ENCODE assay signal across 11 cellular contexts in the genomic region with DNA sequence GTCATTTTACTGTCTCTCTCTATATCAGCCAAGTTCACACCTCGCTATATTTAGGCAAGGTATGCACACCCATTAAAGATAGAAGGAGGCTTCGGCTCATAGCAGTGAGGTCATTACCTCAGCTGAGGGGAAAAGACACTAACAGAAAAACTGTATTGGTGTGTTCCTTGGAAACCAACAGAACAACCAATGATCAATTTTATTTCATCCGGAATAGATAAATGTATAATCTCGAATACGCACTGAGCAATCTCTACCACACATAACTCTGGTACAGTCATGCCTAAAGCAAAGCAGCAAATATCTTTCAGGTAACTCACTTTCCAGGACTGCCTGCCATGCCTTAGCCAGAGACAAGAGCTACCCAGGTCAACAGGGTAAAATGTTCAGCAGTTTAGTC.
DNase-seq lines count a peak whose midpoint lies in the region; ATAC-seq, FAIRE-seq and TF ChIP-seq lines count a peak whose summit lies in the region.
"Had no signal": no experiment of that assay in that cellular context is flagged by ENCODE, and none has a peak within 500 bp of the region (broad histone marks: within the 10 kb centered on the region; RNA-seq: fewer than 3 reads in every experiment).

No MANE protein-coding gene starts in this region.

- H3K4me1 Mint-ChIP-seq in IgD-negative memory B cell: peaks cover 23 to 48% (median 38%) of the 10 kb centered on the region in 3 donors

- intact Hi-C loops in head of caudate nucleus (cut with DNase I): no loop called here

- no peak overlapping the region for H2BK5ac ChIP-seq in mesenchymal stem cell (ENCODE audit: low read depth, low read length, poor library complexity, severe bottlenecking)

- peak overlapping the region; percentile 63 for H3K27ac ChIP-seq in mesenchymal stem cell (ENCODE audit: low read length, poor library complexity, severe bottlenecking)
- H3K27ac ChIP-seq: BLaER1 had no signal

- H3K9ac ChIP-seq in mesenchymal stem cell (ENCODE audit: low read length): no peak overlapping the region
- H3K9ac ChIP-seq: BLaER1 had no signal

- no peak for ATAC-seq in HG03097 (IDR thresholded peaks at IDR 0.05; ENCODE audit: low FRiP score, unreplicated experiment)

- peak; percentile 93 for DNase-seq in ACHN
- peak; percentile 85 for DNase-seq in bronchial epithelial cell (ENCODE audit: low read depth)
- DNase-seq in mesenchymal stem cell: peak; percentile 16
- DNase-seq in activated gamma-delta T cell treated with Interleukin-2 at 50 U/mL for 16 hours: no peak
- DNase-seq in activated CD4-positive, alpha-beta T cell treated with anti-CD3 and anti-CD28 coated beads for 48 hours: no peak
- no peak for DNase-seq in head of caudate nucleus
- DNase-seq: stimulated activated CD4-positive, alpha-beta T cell treated with anti-CD3 and anti-CD28 coated beads, Interleukin-12 subunit alpha, Interleukin-12 subunit beta, amount 100 ng/mL, for 4 hours had no signal

- TF ChIP-seq CTCF in bronchial epithelial cell (IDR thresholded peaks at IDR 0.05; ENCODE audit: insufficient read depth, low read length, severe bottlenecking): no peak

- no peaks in the 10 kb centered on the region for H3K27me3 ChIP-seq in bronchial epithelial cell (ENCODE audit: control insufficient read depth, insufficient read depth, low read length)
- no peaks in the 10 kb centered on the region for H3K27me3 ChIP-seq in mesenchymal stem cell (ENCODE audit: control insufficient read depth in 1 of 2, insufficient read depth in 1 of 2, low read length in 2 of 2)
- H3K27me3 ChIP-seq: BLaER1 had no signal

- no peak overlapping the region for H4K8ac ChIP-seq in mesenchymal stem cell (ENCODE audit: low read length)

- no peak overlapping the region for H4K91ac ChIP-seq in mesenchymal stem cell (ENCODE audit: low read length)

- H3K27me3 Mint-ChIP-seq in IgD-negative memory B cell: no peaks in the 10 kb centered on the region
- H3K27me3 Mint-ChIP-seq: brain had no signal

- H3K4me2 ChIP-seq in mesenchymal stem cell (ENCODE audit: low read length, poor library complexity, severe bottlenecking): no peak overlapping the region

- peaks cover 8% of the 10 kb centered on the region for H3K36me3 Mint-ChIP-seq in IgD-negative memory B cell

- H2BK15ac ChIP-seq in mesenchymal stem cell (ENCODE audit: low read depth, poor library complexity, severe bottlenecking): no peak overlapping the region

- no peak overlapping the region for H2AK5ac ChIP-seq in mesenchymal stem cell (ENCODE audit: low read length, severe bottlenecking)

- H3K4me3 Mint-ChIP-seq in IgD-negative memory B cell: no peak overlapping the region
- H3K4me3 Mint-ChIP-seq: brain had no signal

- H3K4me3 ChIP-seq in bronchial epithelial cell (ENCODE audit: low read depth, low read length) (no peak overlapping the region), mesenchymal stem cell (ENCODE audit: insufficient read depth in 1 of 2, low read depth in 1 of 2, low read length in 2 of 2) (no peak overlapping the region)
- H3K4me3 ChIP-seq: BLaER1 had no signal

- in situ Hi-C loops in ACHN (cut with HindIII; ENCODE audit: low pct_ligation_motif_present, low pct_unique_long_range_greater_than_20kb, low sequenced_read_pairs): no loop called here

- H3K4ac ChIP-seq in mesenchymal stem cell (ENCODE audit: low read depth in 1 of 2, low read length in 2 of 2): peak overlapping the region in 1 of 2 experiments; percentile 54

- peak; percentile 86 for FAIRE-seq in bronchial epithelial cell (lab: Jason Lieb, UNC)

- H2BK120ac ChIP-seq in mesenchymal stem cell (ENCODE audit: low read depth, low read length): no peak overlapping the region

- H3K9me3 Mint-ChIP-seq in IgD-negative memory B cell: peaks cover 2 to 9% (median 5%) of the 10 kb centered on the region in 3 donors

- no peak overlapping the region for H3K23ac ChIP-seq in mesenchymal stem cell (ENCODE audit: low read length in 2 of 2)

- H3K36me3 ChIP-seq in bronchial epithelial cell (ENCODE audit: control insufficient read depth, insufficient read depth, low read length) (no peaks in the 10 kb centered on the region), mesenchymal stem cell (ENCODE audit: control insufficient read depth in 1 of 2, insufficient read depth in 2 of 2, low read depth in 1 of 2, low read length in 2 of 2) (no peaks in the 10 kb centered on the region)

- no peak overlapping the region for H3K18ac ChIP-seq in mesenchymal stem cell (ENCODE audit: low read depth in 1 of 2, low read length in 2 of 2)

- no peak overlapping the region for H2BK12ac ChIP-seq in mesenchymal stem cell (ENCODE audit: low read length in 2 of 2)

- H3K9me3 ChIP-seq in mesenchymal stem cell (ENCODE audit: control insufficient read depth, low read length): peaks cover 9% of the 10 kb centered on the region

- peaks cover 4% of the 10 kb centered on the region for H3K79me1 ChIP-seq in mesenchymal stem cell (replicated peaks; ENCODE audit: low read length, poor library complexity, severe bottlenecking)

- no peak overlapping the region for H3K14ac ChIP-seq in mesenchymal stem cell (ENCODE audit: low read length in 2 of 2)

- 86% methylated on average over 4 of the region's 5 CpGs for WGBS in mesenchymal stem cell

- no peak overlapping the region for H2AFZ ChIP-seq in mesenchymal stem cell (ENCODE audit: low read depth, low read length)

- no peaks in the 10 kb centered on the region for H3K4me1 ChIP-seq in mesenchymal stem cell (ENCODE audit: control insufficient read depth, insufficient read depth, low read depth, low read length)

- peak overlapping the region; percentile 61 to 69 (median 68) for H3K27ac Mint-ChIP-seq in IgD-negative memory B cell

Comparison
In these comparisons a context has a peak if more than half of its experiments do, and no peak if none do; other contexts are left out.
1. DNase-seq: peak in ACHN (single experiment), bronchial epithelial cell (single experiment) and mesenchymal stem cell (single experiment); none in activated gamma-delta T cell treated with Interleukin-2 at 50 U/mL for 16 hours (single experiment), activated CD4-positive, alpha-beta T cell treated with anti-CD3 and anti-CD28 coated beads for 48 hours (single experiment) and head of caudate nucleus (0 of 42).